1 cellular context compared by ENCODE assay signal in genomic region chr17:930258-930657, GRCh38.
A peak's percentile ranks its signal among the peaks of the same experiment; 100 is the strongest.
TF ChIP-seq lines count a peak whose summit lies in the region.

No MANE protein-coding gene starts in this region.

TF ChIP-seq in HepG2, 621 proteins besides CTCF, POLR2A, EP300 and RAD21 (continued from another document):
- TF ChIP-seq, protein P1, sequence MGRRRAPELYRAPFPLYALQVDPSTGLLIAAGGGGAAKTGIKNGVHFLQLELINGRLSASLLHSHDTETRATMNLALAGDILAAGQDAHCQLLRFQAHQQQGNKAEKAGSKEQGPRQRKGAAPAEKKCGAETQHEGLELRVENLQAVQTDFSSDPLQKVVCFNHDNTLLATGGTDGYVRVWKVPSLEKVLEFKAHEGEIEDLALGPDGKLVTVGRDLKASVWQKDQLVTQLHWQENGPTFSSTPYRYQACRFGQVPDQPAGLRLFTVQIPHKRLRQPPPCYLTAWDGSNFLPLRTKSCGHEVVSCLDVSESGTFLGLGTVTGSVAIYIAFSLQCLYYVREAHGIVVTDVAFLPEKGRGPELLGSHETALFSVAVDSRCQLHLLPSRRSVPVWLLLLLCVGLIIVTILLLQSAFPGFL (CRISPR knock-in tag; IDR thresholded peaks at IDR 0.05), result no peak
- TF ChIP-seq, protein P2, sequence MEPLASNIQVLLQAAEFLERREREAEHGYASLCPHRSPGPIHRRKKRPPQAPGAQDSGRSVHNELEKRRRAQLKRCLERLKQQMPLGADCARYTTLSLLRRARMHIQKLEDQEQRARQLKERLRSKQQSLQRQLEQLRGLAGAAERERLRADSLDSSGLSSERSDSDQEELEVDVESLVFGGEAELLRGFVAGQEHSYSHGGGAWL (CRISPR knock-in tag; IDR thresholded peaks at IDR 0.05), result no peak
- TF ChIP-seq KLF12 (CRISPR knock-in tag; IDR thresholded peaks at IDR 0.05; ENCODE audit: borderline replicate concordance) (no peak), JUNB (CRISPR knock-in tag; IDR thresholded peaks at IDR 0.05; ENCODE audit: borderline replicate concordance) (peak; percentile 94), NR2F1 (CRISPR knock-in tag; IDR thresholded peaks at IDR 0.05) (peak; percentile 53 to 67; a peak in 2 of 4 replicates), RBM39 (IDR thresholded peaks at IDR 0.05; ENCODE audit: low read depth, low read length, poor library complexity, severe bottlenecking) (no peak)
- TF ChIP-seq, protein P3, sequence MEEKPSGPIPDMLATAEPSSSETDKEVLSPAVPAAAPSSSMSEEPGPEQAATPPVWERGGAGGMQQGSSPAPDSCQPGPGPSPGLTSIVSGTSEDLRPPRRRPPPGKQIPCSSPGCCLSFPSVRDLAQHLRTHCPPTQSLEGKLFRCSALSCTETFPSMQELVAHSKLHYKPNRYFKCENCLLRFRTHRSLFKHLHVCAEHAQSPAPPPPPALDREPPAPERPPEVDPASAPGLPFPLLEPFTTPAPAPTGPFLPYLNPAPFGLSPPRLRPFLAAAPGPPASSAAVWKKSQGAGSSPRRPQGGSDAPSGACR (CRISPR knock-in tag; IDR thresholded peaks at IDR 0.05), result peak; percentile 88; the same call in 1 of the 2 replicates
